8 cellular contexts compared by ENCODE assay signal in the genomic region with DNA sequence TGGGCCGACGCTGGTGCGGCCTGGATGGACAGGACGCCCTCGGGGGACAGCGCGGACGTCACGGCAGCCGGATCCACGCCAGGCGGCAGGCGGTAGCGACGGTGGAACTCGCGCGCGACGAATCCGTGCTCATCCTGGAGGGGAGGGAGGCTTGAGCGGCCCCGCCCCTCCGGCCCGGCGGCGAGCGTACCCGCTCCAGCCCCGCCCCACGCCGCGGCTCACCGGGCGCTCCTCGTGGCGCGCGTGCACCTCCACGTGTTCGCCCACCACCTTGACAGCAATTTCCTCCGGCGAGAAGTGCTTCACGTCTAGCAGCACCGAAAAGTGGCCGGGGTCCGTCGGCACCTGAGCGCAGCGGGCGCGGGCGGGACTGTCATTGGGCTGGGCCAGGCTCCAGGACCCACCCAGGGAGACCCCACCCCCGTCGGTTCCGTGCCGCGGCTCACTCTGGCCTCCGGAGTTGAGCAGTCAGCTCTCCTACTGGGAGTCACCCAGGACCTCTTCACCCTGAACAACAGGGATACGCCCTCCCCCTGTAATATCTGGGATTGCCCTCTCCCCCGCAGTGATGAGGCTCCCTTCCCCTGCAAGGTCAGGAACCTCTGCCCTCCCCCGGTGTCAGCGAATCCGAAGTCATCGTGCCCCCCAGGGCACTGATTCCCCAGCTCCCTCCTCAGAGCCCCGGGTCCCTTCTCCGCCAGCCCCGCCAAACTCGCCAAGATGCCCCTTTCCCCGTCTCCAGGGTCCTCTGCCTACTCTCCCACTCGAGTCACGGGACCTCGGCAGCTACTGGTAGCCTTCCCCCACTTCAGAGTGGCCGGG. TPM values are rescaled to one million over a fixed set of nuclear protein-coding genes. Genes with fewer than 3 reads are reported as not detected.
DNase-seq lines count a peak whose midpoint lies in the region; ATAC-seq and TF ChIP-seq lines count a peak whose summit lies in the region.

No MANE protein-coding gene starts in this region.

- WGBS in lower leg skin, 2 donors, result 10 to 22% methylated on average over 16 to 29 of the region's 74 CpGs

- ATAC-seq in stimulated activated effector memory CD8-positive, alpha-beta T cell treated with anti-CD3 and anti-CD28 coated beads, Interleukin-12 subunit alpha, Interleukin-12 subunit beta, amount 100 ng/mL, for 72 hours, result no peak
- ATAC-seq in GM21786 (IDR thresholded peaks at IDR 0.05; ENCODE audit: unreplicated experiment) (no peak), GM18511 (IDR thresholded peaks at IDR 0.05; ENCODE audit: unreplicated experiment) (no peak), GM18867 (IDR thresholded peaks at IDR 0.05; ENCODE audit: unreplicated experiment) (no peak)

- H3K4me1 Mint-ChIP-seq in stimulated activated effector memory CD8-positive, alpha-beta T cell treated with anti-CD3 and anti-CD28 coated beads, Interleukin-12 subunit alpha, Interleukin-12 subunit beta, amount 100 ng/mL, for 72 hours, result peaks cover 40% of the 10 kb centered on the region

- H3K27ac Mint-ChIP-seq in stimulated activated effector memory CD8-positive, alpha-beta T cell treated with anti-CD3 and anti-CD28 coated beads, Interleukin-12 subunit alpha, Interleukin-12 subunit beta, amount 100 ng/mL, for 72 hours, result no peak overlapping the region

- no peak for TF ChIP-seq CTCF in cardiac fibroblast (IDR thresholded peaks at IDR 0.05; ENCODE audit: low read depth, low read length)
- no peak for TF ChIP-seq CTCF in lower leg skin (IDR thresholded peaks at IDR 0.05)

- intact Hi-C loops in lower leg skin (cut with DNase I; ENCODE audit: low total_unique reads), result no loop called here

- no peak for TF ChIP-seq POLR2A in lower leg skin (IDR thresholded peaks at IDR 0.05)

- H3K4me3 Mint-ChIP-seq in stimulated activated effector memory CD8-positive, alpha-beta T cell treated with anti-CD3 and anti-CD28 coated beads, Interleukin-12 subunit alpha, Interleukin-12 subunit beta, amount 100 ng/mL, for 72 hours, result peak overlapping the region; percentile 40

- peaks cover 28% of the 10 kb centered on the region for H3K36me3 Mint-ChIP-seq in stimulated activated effector memory CD8-positive, alpha-beta T cell treated with anti-CD3 and anti-CD28 coated beads, Interleukin-12 subunit alpha, Interleukin-12 subunit beta, amount 100 ng/mL, for 72 hours

- DNase-seq in NCI-H2171 (lab: John Stamatoyannopoulos, UW) (peak; percentile 8), NCI-H2171 treated with DMSO at 0.1 percent for 48 hours (lab: John Stamatoyannopoulos, UW) (no peak), cardiac fibroblast (ENCODE audit: low read depth in 2 of 2) (peak; percentile 77 to 91), lower leg skin (ENCODE audit: low spot score in 2 of 2) (peak; percentile 70 to 96)
- no peak for DNase-seq in stimulated activated effector memory CD8-positive, alpha-beta T cell treated with anti-CD3 and anti-CD28 coated beads, Interleukin-12 subunit alpha, Interleukin-12 subunit beta, amount 100 ng/mL, for 72 hours (ENCODE audit: low spot score in 2 of 2)

- no peaks in the 10 kb centered on the region for H3K9me3 Mint-ChIP-seq in stimulated activated effector memory CD8-positive, alpha-beta T cell treated with anti-CD3 and anti-CD28 coated beads, Interleukin-12 subunit alpha, Interleukin-12 subunit beta, amount 100 ng/mL, for 72 hours

- H3K4me3 ChIP-seq in cardiac fibroblast (replicated peaks in 1 of 2; ENCODE audit: low read depth in 2 of 2, low read length in 2 of 2) (peak overlapping the region; percentile 58 to 65), lower leg skin (ENCODE audit: low read depth, poor library complexity, severe bottlenecking) (no peak overlapping the region)

RNA-seq across cellular contexts. Expression of a gene that starts 1.1 kb away (rescaled TPM):
- 1 to 10 TPM; 2.5 to 9.4 (median 3.9) TPM for total RNA-seq in lower leg skin

RNA-seq across cellular contexts. Expression of a gene that starts 2.2 kb away (rescaled TPM):
- 10 to 100 TPM in 3 of 4 donors, 1 to 10 TPM in 1; 9.2 to 20.4 (median 12.9) TPM for total RNA-seq in lower leg skin

RNA-seq across cellular contexts. Expression of a gene that starts 7.4 kb away (rescaled TPM):
- total RNA-seq in lower leg skin, result 10 to 100 TPM in 2 of 4 donors, 1 to 10 TPM in 2; 4.7 to 15.0 (median 10.3) TPM

RNA-seq across cellular contexts. Expression of a gene that starts 10.3 kb away (rescaled TPM):
- 10 to 100 TPM; 13.7 to 47.4 (median 30.8) TPM for total RNA-seq in lower leg skin

RNA-seq across cellular contexts. Expression of a gene that starts 10.5 kb away (rescaled TPM):
- total RNA-seq in lower leg skin, result 10 to 100 TPM; 12.6 to 20.0 (median 18.5) TPM

Comparison
In these comparisons a context has a peak if more than half of its experiments do, and no peak if none do; other contexts are left out.
1. DNase-seq: peak in NCI-H2171 (single experiment), cardiac fibroblast (2 of 2) and lower leg skin (2 of 2); none in NCI-H2171 treated with DMSO at 0.1 percent for 48 hours (single experiment) and stimulated activated effector memory CD8-positive, alpha-beta T cell treated with anti-CD3 and anti-CD28 coated beads, Interleukin-12 subunit alpha, Interleukin-12 subunit beta, amount 100 ng/mL, for 72 hours (0 of 2).